ENCODE assay signal across 1 cellular context in genomic region chr4:19694829-19695228, GRCh38.
TF ChIP-seq lines count a peak whose summit lies in the region.

No MANE protein-coding gene starts in this region.

TF ChIP-seq in GM23338, 12 proteins besides CTCF, POLR2A, EP300 and RAD21 (continued from another document):
- TF ChIP-seq, protein P1, sequence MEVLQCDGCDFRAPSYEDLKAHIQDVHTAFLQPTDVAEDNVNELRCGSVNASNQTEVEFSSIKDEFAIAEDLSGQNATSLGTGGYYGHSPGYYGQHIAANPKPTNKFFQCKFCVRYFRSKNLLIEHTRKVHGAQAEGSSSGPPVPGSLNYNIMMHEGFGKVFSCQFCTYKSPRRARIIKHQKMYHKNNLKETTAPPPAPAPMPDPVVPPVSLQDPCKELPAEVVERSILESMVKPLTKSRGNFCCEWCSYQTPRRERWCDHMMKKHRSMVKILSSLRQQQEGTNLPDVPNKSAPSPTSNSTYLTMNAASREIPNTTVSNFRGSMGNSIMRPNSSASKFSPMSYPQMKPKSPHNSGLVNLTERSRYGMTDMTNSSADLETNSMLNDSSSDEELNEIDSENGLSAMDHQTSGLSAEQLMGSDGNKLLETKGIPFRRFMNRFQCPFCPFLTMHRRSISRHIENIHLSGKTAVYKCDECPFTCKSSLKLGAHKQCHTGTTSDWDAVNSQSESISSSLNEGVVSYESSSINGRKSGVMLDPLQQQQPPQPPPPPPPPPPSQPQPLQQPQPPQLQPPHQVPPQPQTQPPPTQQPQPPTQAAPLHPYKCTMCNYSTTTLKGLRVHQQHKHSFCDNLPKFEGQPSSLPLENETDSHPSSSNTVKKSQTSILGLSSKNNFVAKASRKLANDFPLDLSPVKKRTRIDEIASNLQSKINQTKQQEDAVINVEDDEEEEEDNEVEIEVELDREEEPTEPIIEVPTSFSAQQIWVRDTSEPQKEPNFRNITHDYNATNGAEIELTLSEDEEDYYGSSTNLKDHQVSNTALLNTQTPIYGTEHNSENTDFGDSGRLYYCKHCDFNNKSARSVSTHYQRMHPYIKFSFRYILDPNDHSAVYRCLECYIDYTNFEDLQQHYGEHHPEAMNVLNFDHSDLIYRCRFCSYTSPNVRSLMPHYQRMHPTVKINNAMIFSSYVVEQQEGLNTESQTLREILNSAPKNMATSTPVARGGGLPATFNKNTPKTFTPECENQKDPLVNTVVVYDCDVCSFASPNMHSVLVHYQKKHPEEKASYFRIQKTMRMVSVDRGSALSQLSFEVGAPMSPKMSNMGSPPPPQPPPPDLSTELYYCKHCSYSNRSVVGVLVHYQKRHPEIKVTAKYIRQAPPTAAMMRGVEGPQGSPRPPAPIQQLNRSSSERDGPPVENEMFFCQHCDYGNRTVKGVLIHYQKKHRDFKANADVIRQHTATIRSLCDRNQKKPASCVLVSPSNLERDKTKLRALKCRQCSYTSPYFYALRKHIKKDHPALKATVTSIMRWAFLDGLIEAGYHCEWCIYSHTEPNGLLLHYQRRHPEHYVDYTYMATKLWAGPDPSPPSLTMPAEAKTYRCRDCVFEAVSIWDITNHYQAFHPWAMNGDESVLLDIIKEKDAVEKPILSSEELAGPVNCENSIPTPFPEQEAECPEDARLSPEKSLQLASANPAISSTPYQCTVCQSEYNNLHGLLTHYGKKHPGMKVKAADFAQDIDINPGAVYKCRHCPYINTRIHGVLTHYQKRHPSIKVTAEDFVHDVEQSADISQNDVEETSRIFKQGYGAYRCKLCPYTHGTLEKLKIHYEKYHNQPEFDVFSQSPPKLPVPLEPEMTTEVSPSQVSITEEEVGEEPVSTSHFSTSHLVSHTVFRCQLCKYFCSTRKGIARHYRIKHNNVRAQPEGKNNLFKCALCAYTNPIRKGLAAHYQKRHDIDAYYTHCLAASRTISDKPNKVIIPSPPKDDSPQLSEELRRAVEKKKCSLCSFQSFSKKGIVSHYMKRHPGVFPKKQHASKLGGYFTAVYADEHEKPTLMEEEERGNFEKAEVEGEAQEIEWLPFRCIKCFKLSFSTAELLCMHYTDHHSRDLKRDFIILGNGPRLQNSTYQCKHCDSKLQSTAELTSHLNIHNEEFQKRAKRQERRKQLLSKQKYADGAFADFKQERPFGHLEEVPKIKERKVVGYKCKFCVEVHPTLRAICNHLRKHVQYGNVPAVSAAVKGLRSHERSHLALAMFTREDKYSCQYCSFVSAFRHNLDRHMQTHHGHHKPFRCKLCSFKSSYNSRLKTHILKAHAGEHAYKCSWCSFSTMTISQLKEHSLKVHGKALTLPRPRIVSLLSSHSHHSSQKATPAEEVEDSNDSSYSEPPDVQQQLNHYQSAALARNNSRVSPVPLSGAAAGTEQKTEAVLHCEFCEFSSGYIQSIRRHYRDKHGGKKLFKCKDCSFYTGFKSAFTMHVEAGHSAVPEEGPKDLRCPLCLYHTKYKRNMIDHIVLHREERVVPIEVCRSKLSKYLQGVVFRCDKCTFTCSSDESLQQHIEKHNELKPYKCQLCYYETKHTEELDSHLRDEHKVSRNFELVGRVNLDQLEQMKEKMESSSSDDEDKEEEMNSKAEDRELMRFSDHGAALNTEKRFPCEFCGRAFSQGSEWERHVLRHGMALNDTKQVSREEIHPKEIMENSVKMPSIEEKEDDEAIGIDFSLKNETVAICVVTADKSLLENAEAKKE (CRISPR knock-in tag; IDR thresholded peaks at IDR 0.05) = no peak
- TF ChIP-seq JUNB (IDR thresholded peaks at IDR 0.05; ENCODE audit: unreplicated experiment) = no peak
- no peak for TF ChIP-seq ZNF114 (CRISPR knock-in tag; IDR thresholded peaks at IDR 0.05)
- no peak for TF ChIP-seq ETS1 (IDR thresholded peaks at IDR 0.05)
- TF ChIP-seq, protein P2, sequence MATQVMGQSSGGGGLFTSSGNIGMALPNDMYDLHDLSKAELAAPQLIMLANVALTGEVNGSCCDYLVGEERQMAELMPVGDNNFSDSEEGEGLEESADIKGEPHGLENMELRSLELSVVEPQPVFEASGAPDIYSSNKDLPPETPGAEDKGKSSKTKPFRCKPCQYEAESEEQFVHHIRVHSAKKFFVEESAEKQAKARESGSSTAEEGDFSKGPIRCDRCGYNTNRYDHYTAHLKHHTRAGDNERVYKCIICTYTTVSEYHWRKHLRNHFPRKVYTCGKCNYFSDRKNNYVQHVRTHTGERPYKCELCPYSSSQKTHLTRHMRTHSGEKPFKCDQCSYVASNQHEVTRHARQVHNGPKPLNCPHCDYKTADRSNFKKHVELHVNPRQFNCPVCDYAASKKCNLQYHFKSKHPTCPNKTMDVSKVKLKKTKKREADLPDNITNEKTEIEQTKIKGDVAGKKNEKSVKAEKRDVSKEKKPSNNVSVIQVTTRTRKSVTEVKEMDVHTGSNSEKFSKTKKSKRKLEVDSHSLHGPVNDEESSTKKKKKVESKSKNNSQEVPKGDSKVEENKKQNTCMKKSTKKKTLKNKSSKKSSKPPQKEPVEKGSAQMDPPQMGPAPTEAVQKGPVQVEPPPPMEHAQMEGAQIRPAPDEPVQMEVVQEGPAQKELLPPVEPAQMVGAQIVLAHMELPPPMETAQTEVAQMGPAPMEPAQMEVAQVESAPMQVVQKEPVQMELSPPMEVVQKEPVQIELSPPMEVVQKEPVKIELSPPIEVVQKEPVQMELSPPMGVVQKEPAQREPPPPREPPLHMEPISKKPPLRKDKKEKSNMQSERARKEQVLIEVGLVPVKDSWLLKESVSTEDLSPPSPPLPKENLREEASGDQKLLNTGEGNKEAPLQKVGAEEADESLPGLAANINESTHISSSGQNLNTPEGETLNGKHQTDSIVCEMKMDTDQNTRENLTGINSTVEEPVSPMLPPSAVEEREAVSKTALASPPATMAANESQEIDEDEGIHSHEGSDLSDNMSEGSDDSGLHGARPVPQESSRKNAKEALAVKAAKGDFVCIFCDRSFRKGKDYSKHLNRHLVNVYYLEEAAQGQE (IDR thresholded peaks at IDR 0.05; ENCODE audit: unreplicated experiment) = no peak
- no peak for TF ChIP-seq POLR2AphosphoS5 (IDR thresholded peaks at IDR 0.05; ENCODE audit: low read depth)
